ENCODE assay signal across 19 cellular contexts in the genomic region with DNA sequence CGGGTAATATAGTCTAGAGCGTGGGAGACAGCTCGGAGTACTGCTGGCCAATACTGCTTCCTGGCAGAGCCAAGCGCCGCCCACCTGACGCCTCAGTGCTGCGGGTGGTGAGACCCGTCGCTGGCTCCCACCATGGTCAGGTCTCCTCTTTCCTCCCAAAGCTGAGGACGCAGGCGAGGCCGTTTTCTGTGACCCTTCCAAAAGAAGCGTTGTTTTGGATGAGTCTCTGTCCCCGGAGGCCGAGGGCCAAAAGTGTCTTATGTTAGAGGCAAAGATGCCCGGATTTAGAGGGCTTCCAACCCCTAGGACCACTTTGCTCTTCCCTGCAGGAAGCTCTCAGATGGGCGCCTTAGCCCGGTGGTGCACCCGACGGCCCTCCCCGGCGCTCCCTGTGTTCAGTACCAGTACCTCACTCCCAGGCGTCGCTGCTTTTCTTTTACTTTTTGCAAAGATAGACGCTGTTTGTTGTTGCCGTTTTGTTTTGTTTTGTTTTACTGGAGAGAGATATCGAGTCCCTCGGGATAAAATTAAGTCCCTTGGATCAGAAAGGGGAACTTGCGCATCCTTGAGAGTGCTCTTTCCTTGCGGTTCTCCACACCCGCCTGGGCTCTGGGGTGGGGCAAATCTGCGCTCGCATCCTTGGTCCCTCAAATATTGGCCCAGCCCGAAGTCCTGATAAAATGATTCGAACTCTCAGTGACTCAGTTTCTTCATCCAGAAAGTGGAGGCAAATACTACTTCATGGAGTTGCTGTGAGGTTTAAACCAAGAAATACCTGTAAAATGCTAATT. TPM values are rescaled to one million over a fixed set of nuclear protein-coding genes. Genes with fewer than 3 reads are reported as not detected.
DNase-seq lines count a peak whose midpoint lies in the region; ATAC-seq and TF ChIP-seq lines count a peak whose summit lies in the region.
"Had no signal": no experiment of that assay in that cellular context is flagged by ENCODE, and none has a peak within 500 bp of the region (broad histone marks: within the 10 kb centered on the region; RNA-seq: fewer than 3 reads in every experiment).

No MANE protein-coding gene starts in this region.

- no peak for TF ChIP-seq CTCF in activated CD8-positive, alpha-beta T cell treated with anti-CD3 and anti-CD28 coated beads for 36 hours (IDR thresholded peaks at IDR 0.05)
- TF ChIP-seq CTCF in suprapubic skin (IDR thresholded peaks at IDR 0.05), result no peak
- no peak for TF ChIP-seq CTCF in hepatocyte (IDR thresholded peaks at IDR 0.05; ENCODE audit: poor library complexity)

- TF ChIP-seq POLR2A in suprapubic skin (IDR thresholded peaks at IDR 0.05), result no peak

- H3K36me3 Mint-ChIP-seq in activated naive CD4-positive, alpha-beta T cell treated with anti-CD3 and anti-CD28 coated beads for 36 hours (ENCODE audit: low read depth), result no peaks in the 10 kb centered on the region
- no peaks in the 10 kb centered on the region for H3K36me3 Mint-ChIP-seq in activated CD8-positive, alpha-beta T cell treated with anti-CD3 and anti-CD28 coated beads for 36 hours (ENCODE audit: low read depth)
- H3K36me3 Mint-ChIP-seq in stimulated activated naive CD8-positive, alpha-beta T cell treated with anti-CD3 and anti-CD28 coated beads, Interleukin-15, Interleukin-2, amounts not matched to agents 100 ng/mL and 50 ng/mL, for 24 hours (ENCODE audit: low read depth), result no peaks in the 10 kb centered on the region

- H3K27ac Mint-ChIP-seq in activated naive CD4-positive, alpha-beta T cell treated with anti-CD3 and anti-CD28 coated beads for 36 hours, result no peak overlapping the region
- H3K27ac Mint-ChIP-seq in activated CD8-positive, alpha-beta T cell treated with anti-CD3 and anti-CD28 coated beads for 36 hours, result no peak overlapping the region
- no peak overlapping the region for H3K27ac Mint-ChIP-seq in stimulated activated naive CD8-positive, alpha-beta T cell treated with anti-CD3 and anti-CD28 coated beads, Interleukin-15, Interleukin-2, amounts not matched to agents 100 ng/mL and 50 ng/mL, for 24 hours

- CTCF ChIA-PET in activated naive CD4-positive, alpha-beta T cell treated with anti-CD3 and anti-CD28 coated beads for 36 hours (lab: Charles Lee), result interaction anchor here (0.6 to 1.5 kb wide), 2 partner anchors 27 to 811 kb away, joined by 3 to 4 read pairs; no protein-coding TSS in a partner anchor
- CTCF ChIA-PET in activated CD8-positive, alpha-beta T cell treated with anti-CD3 and anti-CD28 coated beads for 36 hours (lab: Charles Lee), result interaction anchor here (1.0 to 6.0 kb wide), 5 partner anchors 11 to 100 kb away, joined by 3 to 32 read pairs (median 3); no protein-coding TSS in a partner anchor

- H3K79me2 ChIP-seq in hepatocyte, result no peaks in the 10 kb centered on the region

- H3K4me1 Mint-ChIP-seq in activated naive CD4-positive, alpha-beta T cell treated with anti-CD3 and anti-CD28 coated beads for 36 hours (ENCODE audit: low read depth), result peaks cover 36% of the 10 kb centered on the region
- H3K4me1 Mint-ChIP-seq in activated CD8-positive, alpha-beta T cell treated with anti-CD3 and anti-CD28 coated beads for 36 hours (ENCODE audit: low read depth), result peaks cover 30% of the 10 kb centered on the region
- peaks cover 34% of the 10 kb centered on the region for H3K4me1 Mint-ChIP-seq in stimulated activated naive CD8-positive, alpha-beta T cell treated with anti-CD3 and anti-CD28 coated beads, Interleukin-15, Interleukin-2, amounts not matched to agents 100 ng/mL and 50 ng/mL, for 24 hours (ENCODE audit: low read depth)

- peaks cover 100% of the 10 kb centered on the region for H3K27me3 ChIP-seq in suprapubic skin
- H3K27me3 ChIP-seq in hepatocyte, result peaks cover 100% of the 10 kb centered on the region

- 4% methylated on average over 35 of the region's 35 CpGs for WGBS in suprapubic skin
- 14% methylated on average over 35 of the region's 35 CpGs for WGBS in hepatocyte (ENCODE audit: low lambda C conversion rate, missing lambda C conversion rate)

- no peak overlapping the region for H3K27ac ChIP-seq in suprapubic skin
- no peak overlapping the region for H3K27ac ChIP-seq in hepatocyte
- H3K27ac ChIP-seq: ascending aorta, SJSA1, spleen, thoracic aorta had no signal

- no peaks in the 10 kb centered on the region for H3K9me3 Mint-ChIP-seq in activated naive CD4-positive, alpha-beta T cell treated with anti-CD3 and anti-CD28 coated beads for 36 hours
- H3K9me3 Mint-ChIP-seq in activated CD8-positive, alpha-beta T cell treated with anti-CD3 and anti-CD28 coated beads for 36 hours, result no peaks in the 10 kb centered on the region
- H3K9me3 Mint-ChIP-seq in stimulated activated naive CD8-positive, alpha-beta T cell treated with anti-CD3 and anti-CD28 coated beads, Interleukin-15, Interleukin-2, amounts not matched to agents 100 ng/mL and 50 ng/mL, for 24 hours, result no peaks in the 10 kb centered on the region

- H3K4me3 Mint-ChIP-seq in activated naive CD4-positive, alpha-beta T cell treated with anti-CD3 and anti-CD28 coated beads for 36 hours, result peak overlapping the region; percentile 31
- H3K4me3 Mint-ChIP-seq in activated CD8-positive, alpha-beta T cell treated with anti-CD3 and anti-CD28 coated beads for 36 hours, result no peak overlapping the region
- peak overlapping the region; percentile 10 for H3K4me3 Mint-ChIP-seq in stimulated activated naive CD8-positive, alpha-beta T cell treated with anti-CD3 and anti-CD28 coated beads, Interleukin-15, Interleukin-2, amounts not matched to agents 100 ng/mL and 50 ng/mL, for 24 hours

- intact Hi-C loops in activated naive CD4-positive, alpha-beta T cell treated with anti-CD3 and anti-CD28 coated beads for 36 hours (cut with micrococcal nuclease), result loop anchor here (2.0 kb wide), 1 partner anchor 48 kb away; no protein-coding TSS in a partner anchor
- intact Hi-C loops in activated CD8-positive, alpha-beta T cell treated with anti-CD3 and anti-CD28 coated beads for 36 hours (cut with micrococcal nuclease), result loop anchor here (5.0 to 10.0 kb wide), 2 partner anchors 40 to 132 kb away; partner anchors contain the start of genes CDX2 and GSX1

- no peak for DNase-seq in activated naive CD4-positive, alpha-beta T cell treated with anti-CD3 and anti-CD28 coated beads for 36 hours
- no peak for DNase-seq in activated naive CD4-positive, alpha-beta T cell treated with Interleukin-2 at 50 U/mL for 16 hours
- DNase-seq in activated CD8-positive, alpha-beta T cell treated with anti-CD3 and anti-CD28 coated beads for 36 hours, result peak; percentile 24
- peak; percentile 37 for DNase-seq in iPS-NIHi7 (ENCODE audit: extremely low spot score)
- DNase-seq in suprapubic skin (ENCODE audit: low spot score in 2 of 2), result no peak
- DNase-seq in NOMO-1 treated with dmso at 0.1 percent for 144 hours (lab: John Stamatoyannopoulos, UW; ENCODE audit: unreplicated experiment), result no peak
- no peak for DNase-seq in hepatocyte (ENCODE audit: low spot score)
- DNase-seq: DND-41, KBM-7, NCI-H1417, nucleus accumbens, spleen had no signal

- no peak for ATAC-seq in activated CD8-positive, alpha-beta T cell treated with anti-CD3 and anti-CD28 coated beads for 36 hours

- no peak overlapping the region for H3K4me2 ChIP-seq in hepatocyte

- H2AFZ ChIP-seq in hepatocyte, result no peak overlapping the region

- no peaks in the 10 kb centered on the region for H4K20me1 ChIP-seq in hepatocyte (ENCODE audit: insufficient read depth, poor library complexity, severe bottlenecking)

- H3K9me3 ChIP-seq in suprapubic skin, result no peaks in the 10 kb centered on the region
- no peaks in the 10 kb centered on the region for H3K9me3 ChIP-seq in hepatocyte (ENCODE audit: low read depth)
- H3K9me3 ChIP-seq: ascending aorta, SJSA1, thoracic aorta had no signal

- H3K4me1 ChIP-seq in suprapubic skin (peaks cover 42% of the 10 kb centered on the region), hepatocyte (ENCODE audit: insufficient read depth) (no peaks in the 10 kb centered on the region)
- H3K4me1 ChIP-seq: SJSA1 had no signal

- H3K27me3 Mint-ChIP-seq in activated naive CD4-positive, alpha-beta T cell treated with anti-CD3 and anti-CD28 coated beads for 36 hours (ENCODE audit: low read depth), result peaks cover 88% of the 10 kb centered on the region
- H3K27me3 Mint-ChIP-seq in activated CD8-positive, alpha-beta T cell treated with anti-CD3 and anti-CD28 coated beads for 36 hours, result peaks cover 91% of the 10 kb centered on the region
- peaks cover 89% of the 10 kb centered on the region for H3K27me3 Mint-ChIP-seq in stimulated activated naive CD8-positive, alpha-beta T cell treated with anti-CD3 and anti-CD28 coated beads, Interleukin-15, Interleukin-2, amounts not matched to agents 100 ng/mL and 50 ng/mL, for 24 hours

- POLR2A ChIA-PET in activated CD8-positive, alpha-beta T cell treated with anti-CD3 and anti-CD28 coated beads for 36 hours (lab: Charles Lee), result interaction anchor here (1.7 kb wide), 1 partner anchor 27 kb away, joined by 5 read pairs; no protein-coding TSS in a partner anchor

- H3K9me2 ChIP-seq in hepatocyte (replicated peaks; ENCODE audit: insufficient read depth), result no peaks in the 10 kb centered on the region

- H3K4me3 ChIP-seq in suprapubic skin (no peak overlapping the region), hepatocyte (no peak overlapping the region)
- H3K4me3 ChIP-seq: ascending aorta, lung, SJSA1, spleen, thoracic aorta had no signal

- H3K36me3 ChIP-seq in suprapubic skin, result no peaks in the 10 kb centered on the region
- no peaks in the 10 kb centered on the region for H3K36me3 ChIP-seq in hepatocyte (replicated peaks; ENCODE audit: insufficient read depth, low read depth)
- H3K36me3 ChIP-seq: ascending aorta, SJSA1, spleen, thoracic aorta had no signal

- no peak for TF ChIP-seq EP300 in suprapubic skin (IDR thresholded peaks at IDR 0.05)

RNA-seq across cellular contexts. Expression of gene PDX1, which starts 7.0 kb away (rescaled TPM):
- total RNA-seq in activated naive CD4-positive, alpha-beta T cell treated with anti-CD3 and anti-CD28 coated beads for 36 hours, result not detected
- not detected for total RNA-seq in activated CD8-positive, alpha-beta T cell treated with anti-CD3 and anti-CD28 coated beads for 36 hours
- total RNA-seq in suprapubic skin, result not detected
- total RNA-seq in hepatocyte, result 0.20 and 1.3 TPM in 2 replicates
- polyA plus RNA-seq in hepatocyte, result 0.95 and 1.8 TPM in 2 replicates
- total RNA-seq: ascending aorta, fibroblast of lung, H4, lung, SJSA1, spleen had no signal
- polyA plus RNA-seq: fibroblast of lung, lung, spleen had no signal

RNA-seq across cellular contexts. Expression of gene CDX2, which starts 42.3 kb away (rescaled TPM):
- not detected for total RNA-seq in activated naive CD4-positive, alpha-beta T cell treated with anti-CD3 and anti-CD28 coated beads for 36 hours
- not detected for total RNA-seq in activated CD8-positive, alpha-beta T cell treated with anti-CD3 and anti-CD28 coated beads for 36 hours
- total RNA-seq in suprapubic skin (not detected), hepatocyte (34.6 and 40.0 TPM in 2 replicates)
- polyA plus RNA-seq in hepatocyte, result 52.4 and 60.6 TPM in 2 replicates
- total RNA-seq: ascending aorta, fibroblast of lung, H4, SJSA1, spleen, thoracic aorta had no signal
- polyA plus RNA-seq: fibroblast of lung, lung had no signal

Comparison
In these comparisons a context has a peak if more than half of its experiments do, and no peak if none do; other contexts are left out.
1. DNase-seq: peak in activated CD8-positive, alpha-beta T cell treated with anti-CD3 and anti-CD28 coated beads for 36 hours (single experiment) and iPS-NIHi7 (single experiment); none in activated naive CD4-positive, alpha-beta T cell treated with anti-CD3 and anti-CD28 coated beads for 36 hours (single experiment), activated naive CD4-positive, alpha-beta T cell treated with Interleukin-2 at 50 U/mL for 16 hours (single experiment), suprapubic skin (0 of 2), NOMO-1 treated with dmso at 0.1 percent for 144 hours (single experiment) and hepatocyte (single experiment).
2. RNA of gene CDX2, which starts 42.3 kb away (total RNA-seq): 34.6 to 40.0 TPM in hepatocyte; not detected in activated naive CD4-positive, alpha-beta T cell treated with anti-CD3 and anti-CD28 coated beads for 36 hours, not detected in activated CD8-positive, alpha-beta T cell treated with anti-CD3 and anti-CD28 coated beads for 36 hours and not detected in suprapubic skin; every median in the first group is over 10 times any median in the second.